Comparison of ENCODE assay signal across 2 cellular contexts in the genomic region with DNA sequence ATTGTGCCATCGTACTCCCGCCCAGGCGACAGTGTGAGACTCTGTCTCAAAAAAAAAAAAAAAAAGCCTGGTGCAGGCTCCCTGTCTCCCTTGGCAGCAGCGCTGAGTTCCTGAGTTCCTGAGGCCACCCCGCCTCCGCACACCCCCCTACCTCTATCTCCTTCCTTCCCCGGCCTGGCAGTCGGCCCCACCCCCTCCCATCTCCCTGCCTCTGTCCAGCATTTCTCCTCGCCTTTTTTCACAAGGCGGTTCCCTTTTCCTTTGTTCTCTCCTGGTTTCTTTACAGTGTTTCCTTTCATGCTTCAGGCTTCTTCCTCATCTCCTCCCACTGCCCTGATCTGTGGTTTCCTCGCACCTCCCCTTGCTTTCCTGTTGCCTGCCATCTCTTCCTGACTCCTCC.
A peak's percentile ranks its signal among the peaks of the same experiment; 100 is the strongest.
TF ChIP-seq lines count a peak whose summit lies in the region.

No MANE protein-coding gene starts in this region.

TF ChIP-seq in liver, 16 proteins besides CTCF, POLR2A, EP300 and RAD21:
- TF ChIP-seq REST (IDR thresholded peaks at IDR 0.05): peak; percentile 93
- TF ChIP-seq JUND (IDR thresholded peaks at IDR 0.05): no peak
- TF ChIP-seq, protein P1, sequence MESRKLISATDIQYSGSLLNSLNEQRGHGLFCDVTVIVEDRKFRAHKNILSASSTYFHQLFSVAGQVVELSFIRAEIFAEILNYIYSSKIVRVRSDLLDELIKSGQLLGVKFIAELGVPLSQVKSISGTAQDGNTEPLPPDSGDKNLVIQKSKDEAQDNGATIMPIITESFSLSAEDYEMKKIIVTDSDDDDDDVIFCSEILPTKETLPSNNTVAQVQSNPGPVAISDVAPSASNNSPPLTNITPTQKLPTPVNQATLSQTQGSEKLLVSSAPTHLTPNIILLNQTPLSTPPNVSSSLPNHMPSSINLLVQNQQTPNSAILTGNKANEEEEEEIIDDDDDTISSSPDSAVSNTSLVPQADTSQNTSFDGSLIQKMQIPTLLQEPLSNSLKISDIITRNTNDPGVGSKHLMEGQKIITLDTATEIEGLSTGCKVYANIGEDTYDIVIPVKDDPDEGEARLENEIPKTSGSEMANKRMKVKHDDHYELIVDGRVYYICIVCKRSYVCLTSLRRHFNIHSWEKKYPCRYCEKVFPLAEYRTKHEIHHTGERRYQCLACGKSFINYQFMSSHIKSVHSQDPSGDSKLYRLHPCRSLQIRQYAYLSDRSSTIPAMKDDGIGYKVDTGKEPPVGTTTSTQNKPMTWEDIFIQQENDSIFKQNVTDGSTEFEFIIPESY (IDR thresholded peaks at IDR 0.05): no peak
- TF ChIP-seq TAF1 (conservative IDR thresholded peaks at IDR 0.05): no peak

TF ChIP-seq in HepG2, 621 proteins besides CTCF, POLR2A, EP300 and RAD21:
- peak in 1 of 2 experiments; percentile 53; a peak in 1 of 4 replicates for TF ChIP-seq REST (IDR thresholded peaks at IDR 0.05; ENCODE audit: borderline replicate concordance in 1 of 2, low read depth in 1 of 2, low read length in 2 of 2)
- no peak for TF ChIP-seq ZNF549 (CRISPR knock-in tag; IDR thresholded peaks at IDR 0.05)
